8 cellular contexts compared by ENCODE assay signal in genomic region chr7:106217089-106217542, GRCh38.
DNase-seq lines count a peak whose midpoint lies in the region; TF ChIP-seq lines count a peak whose summit lies in the region.

No MANE protein-coding gene starts in this region.

- H3K27ac ChIP-seq in HEK293 (ENCODE audit: extremely low read depth, low read depth, low read length): no peak overlapping the region
- H3K27ac ChIP-seq in spleen: peak overlapping the region; percentile 66 to 86 (median 78)

- H3K27me3 ChIP-seq in spleen (replicated peaks in 1 of 7): no peaks in the 10 kb centered on the region

- WGBS in spleen, 5 donors: 44 to 62% (median 59%) methylated on average over 7 of the region's 7 CpGs

- H3K4me3 ChIP-seq in HEK293 (ENCODE audit: low read depth, low read length) (no peak overlapping the region), astrocyte of the cerebellum (ENCODE audit: low read depth, low read length) (peak overlapping the region; percentile 18), spleen (no peak overlapping the region)

- TF ChIP-seq CTCF in HEK293 (tag by site-specific recombination; IDR thresholded peaks at IDR 0.05) (no peak), astrocyte of the cerebellum (IDR thresholded peaks at IDR 0.05; ENCODE audit: low read depth, low read length, missing control alignments) (no peak), spleen (IDR thresholded peaks at IDR 0.05 in 8 of 11, conservative IDR thresholded peaks at IDR 0.05 in 3 of 11) (no peak)

- H3K36me3 ChIP-seq in HEK293 (ENCODE audit: control insufficient read depth in 2 of 2, insufficient read depth in 1 of 2, low read length in 2 of 2) (no peaks in the 10 kb centered on the region), spleen (no peaks in the 10 kb centered on the region)

- H3K9me3 ChIP-seq in HEK293 (ENCODE audit: control insufficient read depth, insufficient read depth, low read depth, low read length) (no peaks in the 10 kb centered on the region), spleen (no peaks in the 10 kb centered on the region)

- intact Hi-C loops in spleen (cut with DNase I; ENCODE audit: low total_unique reads): no loop called here

- 0 out of 2 replicates have a peak, but pooled peaks cover 3% of the 10 kb centered on the region for H3K4me1 ChIP-seq in HEK293 (ENCODE audit: control insufficient read depth, insufficient read depth, low read length)
- peaks cover 0 to 20% (median 5%) of the 10 kb centered on the region in 6 donors for H3K4me1 ChIP-seq in spleen

- in situ Hi-C loops in astrocyte of the cerebellum (cut with HindIII; ENCODE audit: low sequenced_read_pairs): no loop called here

- no peak for DNase-seq in astrocyte of the cerebellum (ENCODE audit: low read depth)
- peak; percentile 63 for DNase-seq in iris pigment epithelial cell (ENCODE audit: low read depth)
- DNase-seq in spleen: peak; percentile 82
- no peak for DNase-seq in cortex of kidney (lab: John Stamatoyannopoulos, UW)
- no peak for DNase-seq in activated CD4-positive, alpha-beta T cell treated with anti-CD3 and anti-CD28 coated beads, Interleukin-2, amount 50 U/mL, for 1 hour
- DNase-seq in OCI-M2 (lab: John Stamatoyannopoulos, UW; ENCODE audit: unreplicated experiment): no peak
- DNase-seq in NK-92 treated with Interleukin-12 subunit alpha and Interleukin-12 subunit beta, amount 100 ng/mL, for 24 hours (lab: John Stamatoyannopoulos, UW): no peak

- TF ChIP-seq POLR2A in spleen (IDR thresholded peaks at IDR 0.05): no peak

- POLR2A ChIA-PET in HEK293 (lab: Yijun Ruan, JAX): interaction anchor here (2.1 kb wide), 1 partner anchor 68 kb away, joined by 15 read pairs; the partner anchor contains the start of gene NAMPT

- CTCF ChIA-PET in HEK293 (lab: Yijun Ruan, JAX): interaction anchor here (0.5 to 2.1 kb wide), 3 partner anchors 15 to 340 kb away, joined by 3 to 10 read pairs (median 4); no protein-coding TSS in a partner anchor

TF ChIP-seq in HEK293, 187 proteins besides CTCF, POLR2A, EP300 and RAD21:
- no peak for TF ChIP-seq ZNF133 (tag by site-specific recombination; IDR thresholded peaks at IDR 0.05)
- TF ChIP-seq ZNF311 (tag by site-specific recombination; IDR thresholded peaks at IDR 0.05; ENCODE audit: borderline replicate concordance): no peak
- no peak for TF ChIP-seq ZNF19 (tag by site-specific recombination; IDR thresholded peaks at IDR 0.05; ENCODE audit: low read depth)
- TF ChIP-seq SP2 (tag by site-specific recombination; IDR thresholded peaks at IDR 0.05): no peak
- TF ChIP-seq ZNF335 (tag by site-specific recombination; conservative IDR thresholded peaks at IDR 0.05): peak; percentile 91
- TF ChIP-seq AEBP2 (tag by site-specific recombination; IDR thresholded peaks at IDR 0.05; ENCODE audit: borderline replicate concordance): no peak
- no peak for TF ChIP-seq ZNF221 (tag by site-specific recombination; IDR thresholded peaks at IDR 0.05; ENCODE audit: borderline replicate concordance)
- no peak for TF ChIP-seq BCL11A (tag by site-specific recombination; IDR thresholded peaks at IDR 0.05; ENCODE audit: low read depth)
- no peak for TF ChIP-seq ZNF26 (tag by site-specific recombination; IDR thresholded peaks at IDR 0.05)
- TF ChIP-seq ZNF132 (tag by site-specific recombination; IDR thresholded peaks at IDR 0.05; ENCODE audit: borderline replicate concordance): no peak
- TF ChIP-seq ZNF341 (tag by site-specific recombination; IDR thresholded peaks at IDR 0.05; ENCODE audit: low read depth): peak; percentile 61; the same call in 1 of the 2 replicates
- TF ChIP-seq ZNF549 (tag by site-specific recombination; IDR thresholded peaks at IDR 0.05): no peak
- TF ChIP-seq ZNF658 (tag by site-specific recombination; IDR thresholded peaks at IDR 0.05): no peak

Comparison
In these comparisons a context has a peak if more than half of its experiments do, and no peak if none do; other contexts are left out.
1. DNase-seq: peak in iris pigment epithelial cell (single experiment) and spleen (single experiment); none in astrocyte of the cerebellum (single experiment), cortex of kidney (single experiment), activated CD4-positive, alpha-beta T cell treated with anti-CD3 and anti-CD28 coated beads, Interleukin-2, amount 50 U/mL, for 1 hour (single experiment), OCI-M2 (single experiment) and NK-92 treated with Interleukin-12 subunit alpha and Interleukin-12 subunit beta, amount 100 ng/mL, for 24 hours (single experiment).